1 cellular context compared by ENCODE assay signal in the genomic region with DNA sequence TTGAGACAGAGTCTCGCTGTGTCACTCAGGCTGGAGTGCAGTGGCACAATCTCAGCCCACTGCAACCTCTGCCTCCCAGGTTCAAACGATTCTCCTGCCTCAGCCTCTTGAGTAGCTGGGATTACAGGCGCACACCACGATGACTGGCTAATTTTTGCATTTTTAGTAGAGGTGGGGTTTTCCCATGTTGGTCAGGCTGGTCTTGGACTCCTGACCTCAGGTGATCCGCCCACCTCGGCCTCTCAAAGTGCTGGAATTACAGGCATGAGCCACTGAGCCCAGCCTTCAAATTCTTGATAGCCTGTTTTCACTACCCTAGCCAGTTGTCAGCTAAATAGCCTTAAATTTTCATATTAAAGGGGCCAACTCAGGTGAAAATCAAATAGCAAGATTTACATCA.
TF ChIP-seq lines count a peak whose summit lies in the region.

No MANE protein-coding gene starts in this region.

TF ChIP-seq in HepG2, 621 proteins besides CTCF, POLR2A, EP300 and RAD21 (continued from another document):
- TF ChIP-seq ZNF770 (CRISPR knock-in tag; IDR thresholded peaks at IDR 0.05) (peak; percentile 56), ZBTB7B (CRISPR knock-in tag; IDR thresholded peaks at IDR 0.05) (0 out of 2 replicates have a peak, but pooled peaks have one; percentile 44), ZNF331 (CRISPR knock-in tag; IDR thresholded peaks at IDR 0.05) (peak; percentile 54; the same call in 1 of the 2 replicates), NCOA2 (CRISPR knock-in tag; IDR thresholded peaks at IDR 0.05) (0 out of 2 replicates have a peak, but pooled peaks have one; percentile 28), PITX1 (CRISPR knock-in tag; IDR thresholded peaks at IDR 0.05) (peak; percentile 69; the same call in 1 of the 2 replicates), TEAD3 (CRISPR knock-in tag; optimal IDR thresholded peaks at IDR 0.05; ENCODE audit: borderline replicate concordance) (peak; percentile 86), SALL1 (CRISPR knock-in tag; IDR thresholded peaks at IDR 0.05) (peak; percentile 54; the same call in 1 of the 2 replicates)
